Comparison of ENCODE assay signal across 8 cellular contexts in genomic region chr3:45593708-45594601, GRCh38. TPM values are rescaled to one million over a fixed set of nuclear protein-coding genes. Genes with fewer than 3 reads are reported as not detected.
A peak's percentile ranks its signal among the peaks of the same experiment; 100 is the strongest.
DNase-seq lines count a peak whose midpoint lies in the region; ATAC-seq and TF ChIP-seq lines count a peak whose summit lies in the region.

No MANE protein-coding gene starts in this region.

- H3K36me3 ChIP-seq in DOHH2 (ENCODE audit: control insufficient read depth, low read length) (no peaks in the 10 kb centered on the region), heart left ventricle (peaks cover 0 to 10% (median 0%) of the 10 kb centered on the region in 9 donors), prostate gland (no peaks in the 10 kb centered on the region), uterus (no peaks in the 10 kb centered on the region)

- H3K4me3 ChIP-seq in DOHH2 (ENCODE audit: low read length) (peak overlapping the region; percentile 75), heart left ventricle (peak overlapping the region; percentile 56 to 97 (median 87)), prostate gland (peak overlapping the region; percentile 61 to 73), uterus (peak overlapping the region; percentile 50 to 75)

- TF ChIP-seq POLR2A in heart left ventricle (IDR thresholded peaks at IDR 0.05): peak in 1 of 2 donors; percentile 57
- TF ChIP-seq POLR2A in prostate gland (IDR thresholded peaks at IDR 0.05): peak; percentile 66
- peak; percentile 29 to 72 for TF ChIP-seq POLR2A in uterus (IDR thresholded peaks at IDR 0.05)

- peaks cover 7% of the 10 kb centered on the region for H3F3A ChIP-seq in DOHH2 (ENCODE audit: control insufficient read depth, insufficient read depth)

- 0 to 2% (median 1%) methylated on average over 27 to 101 of the region's 101 CpGs for WGBS in heart left ventricle, 4 donors
- under 1% methylated on average over 98 of the region's 101 CpGs for WGBS in prostate gland

- DNase-seq in SKM-1 treated with dmso at 0.1 percent for 144 hours (lab: John Stamatoyannopoulos, UW; ENCODE audit: unreplicated experiment) (peak; percentile 61), heart left ventricle (peak; percentile 76 to 89 (median 83)), prostate gland (ENCODE audit: low spot score) (peak; percentile 69), uterus (peak; percentile 57 to 73)
- peak; percentile 87 for DNase-seq in activated naive CD8-positive, alpha-beta T cell treated with anti-CD3 and anti-CD28 coated beads for 36 hours

- peaks cover 51% of the 10 kb centered on the region for H3K4me1 ChIP-seq in DOHH2 (ENCODE audit: control insufficient read depth, low read length)
- peaks cover 0 to 57% (median 48%) of the 10 kb centered on the region in 12 donors for H3K4me1 ChIP-seq in heart left ventricle
- peaks cover 22% of the 10 kb centered on the region for H3K4me1 ChIP-seq in prostate gland (replicated peaks)
- peaks cover 15 to 18% of the 10 kb centered on the region in 2 donors for H3K4me1 ChIP-seq in uterus

- peaks cover 41% of the 10 kb centered on the region for H3K27me3 ChIP-seq in DOHH2 (ENCODE audit: control insufficient read depth, low read length)
- H3K27me3 ChIP-seq in heart left ventricle: no peaks in the 10 kb centered on the region
- no peaks in the 10 kb centered on the region for H3K27me3 ChIP-seq in prostate gland (replicated peaks; ENCODE audit: insufficient read depth)
- H3K27me3 ChIP-seq in uterus: no peaks in the 10 kb centered on the region

- H3K9me2 ChIP-seq in DOHH2 (replicated peaks; ENCODE audit: control insufficient read depth, low read length): no peaks in the 10 kb centered on the region

- peak; percentile 47 for ATAC-seq in GM21526 (IDR thresholded peaks at IDR 0.05; ENCODE audit: low FRiP score, unreplicated experiment)
- peak; percentile 19 to 90 (median 74) for ATAC-seq in heart left ventricle

- H3K36me3 Mint-ChIP-seq in IgD-negative memory B cell: no peaks in the 10 kb centered on the region
- H3K36me3 Mint-ChIP-seq in activated naive CD8-positive, alpha-beta T cell treated with anti-CD3 and anti-CD28 coated beads for 36 hours: peaks cover 24% of the 10 kb centered on the region

- H3K27me3 Mint-ChIP-seq in IgD-negative memory B cell: no peaks in the 10 kb centered on the region
- no peaks in the 10 kb centered on the region for H3K27me3 Mint-ChIP-seq in activated naive CD8-positive, alpha-beta T cell treated with anti-CD3 and anti-CD28 coated beads for 36 hours

- H3K79me2 ChIP-seq in DOHH2 (ENCODE audit: control insufficient read depth, low read length): peaks cover 12% of the 10 kb centered on the region

- H3K27ac Mint-ChIP-seq in IgD-negative memory B cell: peak overlapping the region; percentile 91 to 97 (median 92)
- H3K27ac Mint-ChIP-seq in activated naive CD8-positive, alpha-beta T cell treated with anti-CD3 and anti-CD28 coated beads for 36 hours: peak overlapping the region; percentile 86

- TF ChIP-seq CTCF in DOHH2 (IDR thresholded peaks at IDR 0.05; ENCODE audit: low read depth, low read length, poor library complexity, severe bottlenecking) (no peak), heart left ventricle (IDR thresholded peaks at IDR 0.05) (peak in 1 of 12 donors; percentile 12), prostate gland (IDR thresholded peaks at IDR 0.05) (no peak), uterus (IDR thresholded peaks at IDR 0.05) (no peak)

- peaks cover 6% of the 10 kb centered on the region; the same call in 1 of the 2 replicates for H4K20me1 ChIP-seq in DOHH2 (ENCODE audit: control insufficient read depth, insufficient read depth, low read depth, low read length)

- no peaks in the 10 kb centered on the region for H3K9me3 ChIP-seq in DOHH2 (ENCODE audit: control insufficient read depth, insufficient read depth, low read length)
- H3K9me3 ChIP-seq in heart left ventricle: no peaks in the 10 kb centered on the region
- H3K9me3 ChIP-seq in prostate gland: no peaks in the 10 kb centered on the region
- no peaks in the 10 kb centered on the region for H3K9me3 ChIP-seq in uterus

- peak overlapping the region; percentile 87 for H3K4me2 ChIP-seq in DOHH2 (ENCODE audit: low read length)

- H3K27ac ChIP-seq in DOHH2 (ENCODE audit: low read depth, low read length) (no peak overlapping the region), heart left ventricle (peak overlapping the region; percentile 89 to 97 (median 94)), prostate gland (peak overlapping the region; percentile 83 to 88), uterus (peak overlapping the region; percentile 89 to 92)

- peak overlapping the region; percentile 93 to 98 (median 96) for H3K4me3 Mint-ChIP-seq in IgD-negative memory B cell
- peak overlapping the region; percentile 92 for H3K4me3 Mint-ChIP-seq in activated naive CD8-positive, alpha-beta T cell treated with anti-CD3 and anti-CD28 coated beads for 36 hours

- no peaks in the 10 kb centered on the region for H3K9me3 Mint-ChIP-seq in IgD-negative memory B cell
- no peaks in the 10 kb centered on the region for H3K9me3 Mint-ChIP-seq in activated naive CD8-positive, alpha-beta T cell treated with anti-CD3 and anti-CD28 coated beads for 36 hours

- H3K4me1 Mint-ChIP-seq in IgD-negative memory B cell: peaks cover 28 to 36% (median 28%) of the 10 kb centered on the region in 3 donors
- peaks cover 49% of the 10 kb centered on the region for H3K4me1 Mint-ChIP-seq in activated naive CD8-positive, alpha-beta T cell treated with anti-CD3 and anti-CD28 coated beads for 36 hours

- intact Hi-C loops in heart left ventricle (cut with DNase I) (loop anchor here (1.0 to 10.0 kb wide), 9 partner anchors 42 to 83 kb away; no protein-coding TSS in a partner anchor), prostate gland (cut with DNase I) (loop anchor here (1.0 to 10.0 kb wide), 3 partner anchors 62 to 369 kb away; partner anchors contain the start of gene TMEM158), uterus (cut with DNase I; ENCODE audit: low total_unique reads) (loop anchor here (2.0 kb wide), 1 partner anchor 63 kb away; no protein-coding TSS in a partner anchor)

RNA-seq across cellular contexts. Expression of gene LIMD1, which starts 0.6 kb away (rescaled TPM):
- polyA plus RNA-seq in IgD-negative memory B cell: 23.0 TPM
- 10 to 100 TPM; 23.8 to 26.5 TPM for total RNA-seq in activated naive CD8-positive, alpha-beta T cell treated with anti-CD3 and anti-CD28 coated beads for 36 hours
- total RNA-seq in heart left ventricle: 10 to 100 TPM; 24.8 to 42.8 (median 32.9) TPM
- polyA plus RNA-seq in heart left ventricle: 10 to 100 TPM; 14.4 to 17.7 TPM
- 10 to 100 TPM; 34.2 to 40.2 TPM for total RNA-seq in prostate gland
- 10 to 100 TPM in 2 of 4 donors, 1 to 10 TPM in 2; 7.9 to 34.6 (median 15.7) TPM for total RNA-seq in uterus
